Comparison of ENCODE assay signal across 15 cellular contexts in genomic region chr15:36808401-36809160, GRCh38.
A peak's percentile ranks its signal among the peaks of the same experiment; 100 is the strongest.
DNase-seq lines count a peak whose midpoint lies in the region; ATAC-seq and TF ChIP-seq lines count a peak whose summit lies in the region.
"Had no signal": no experiment of that assay in that cellular context is flagged by ENCODE, and none has a peak within 500 bp of the region (broad histone marks: within the 10 kb centered on the region; RNA-seq: fewer than 3 reads in every experiment).

No MANE protein-coding gene starts in this region.

- peaks cover 8% of the 10 kb centered on the region for H3K4me1 ChIP-seq in prostate gland (replicated peaks)
- H3K4me1 ChIP-seq: lower lobe of right lung had no signal

- ATAC-seq in GM18519 (IDR thresholded peaks at IDR 0.05; ENCODE audit: low FRiP score, unreplicated experiment) (no peak), HG03439 (IDR thresholded peaks at IDR 0.05; ENCODE audit: unreplicated experiment) (no peak)
- ATAC-seq: lower lobe of right lung, sciatic nerve had no signal

- H3K27ac ChIP-seq in brain microvascular endothelial cell (no peak overlapping the region), prostate gland (peak overlapping the region; percentile 16 to 41)
- H3K27ac ChIP-seq: lower lobe of right lung had no signal

- no peaks in the 10 kb centered on the region for H3K9me3 ChIP-seq in prostate gland
- H3K9me3 ChIP-seq: lower lobe of right lung had no signal

- WGBS in prostate gland: 17% methylated on average over 9 of the region's 9 CpGs

- intact Hi-C loops in prostate gland (cut with DNase I): loop anchor here (10.0 kb wide), 1 partner anchor 316 kb away; no protein-coding TSS in a partner anchor

- in situ Hi-C loops in brain microvascular endothelial cell (cut with HindIII; ENCODE audit: low pct_ligation_motif_present, low sequenced_read_pairs): no loop called here

- H3K27me3 ChIP-seq in brain microvascular endothelial cell (replicated peaks): no peaks in the 10 kb centered on the region
- no peaks in the 10 kb centered on the region for H3K27me3 ChIP-seq in prostate gland (replicated peaks; ENCODE audit: insufficient read depth)

- TF ChIP-seq CTCF in brain microvascular endothelial cell (IDR thresholded peaks at IDR 0.05; ENCODE audit: low read depth, low read length, missing control alignments): no peak
- TF ChIP-seq CTCF in prostate gland (IDR thresholded peaks at IDR 0.05): no peak

- H3K36me3 ChIP-seq in brain microvascular endothelial cell (replicated peaks) (no peaks in the 10 kb centered on the region), prostate gland (no peaks in the 10 kb centered on the region)
- H3K36me3 ChIP-seq: lower lobe of right lung had no signal

- H3K4me3 ChIP-seq in brain microvascular endothelial cell (ENCODE audit: low read depth, low read length): no peak overlapping the region
- no peak overlapping the region for H3K4me3 ChIP-seq in prostate gland
- H3K4me3 ChIP-seq: lower lobe of right lung had no signal

- DNase-seq in HT-29 (ENCODE audit: low spot score) (peak; percentile 91), brain microvascular endothelial cell (peak; percentile 20), kidney tubule cell (ENCODE audit: low spot score) (peak; percentile 2), prostate gland (ENCODE audit: low spot score) (peak; percentile 26), NCI-H187 treated with DMSO at 0.1 percent for 48 hours (lab: John Stamatoyannopoulos, UW) (no peak), iPS-NIHi11 (ENCODE audit: low spot score) (no peak)
- DNase-seq: amniotic stem cell, H7, lower lobe of right lung, NCI-H1417 treated with DMSO at 0.1 percent for 48 hours, NCI-H226, substantia nigra had no signal

- TF ChIP-seq POLR2A in prostate gland (IDR thresholded peaks at IDR 0.05): no peak

Comparison
In these comparisons a context has a peak if more than half of its experiments do, and no peak if none do; other contexts are left out.
1. DNase-seq: peak in HT-29 (single experiment), brain microvascular endothelial cell (single experiment), kidney tubule cell (single experiment) and prostate gland (single experiment); none in NCI-H187 treated with DMSO at 0.1 percent for 48 hours (single experiment) and iPS-NIHi11 (single experiment).